In genomic region chr12:49824886-49825285, GRCh38 we compare ENCODE assay signal across 11 cellular contexts. TPM values are rescaled to one million over a fixed set of nuclear protein-coding genes. Genes with fewer than 3 reads are reported as not detected.
A peak's percentile ranks its signal among the peaks of the same experiment; 100 is the strongest.
DNase-seq lines count a peak whose midpoint lies in the region; ATAC-seq, FAIRE-seq and TF ChIP-seq lines count a peak whose summit lies in the region.
"Had no signal": no experiment of that assay in that cellular context is flagged by ENCODE, and none has a peak within 500 bp of the region (broad histone marks: within the 10 kb centered on the region; RNA-seq: fewer than 3 reads in every experiment).

No MANE protein-coding gene starts in this region.

- no peak overlapping the region for H3K4me2 ChIP-seq in mesenchymal stem cell (ENCODE audit: low read length, poor library complexity, severe bottlenecking)

- H2BK120ac ChIP-seq in mesenchymal stem cell (ENCODE audit: low read depth, low read length): no peak overlapping the region

- no peak for TF ChIP-seq CTCF in heart left ventricle (IDR thresholded peaks at IDR 0.05)
- no peak for TF ChIP-seq CTCF in bronchial epithelial cell (IDR thresholded peaks at IDR 0.05; ENCODE audit: insufficient read depth, low read length, severe bottlenecking)
- TF ChIP-seq CTCF in upper lobe of left lung (IDR thresholded peaks at IDR 0.05): no peak
- TF ChIP-seq CTCF in uterus (IDR thresholded peaks at IDR 0.05): no peak
- TF ChIP-seq CTCF in thyroid gland (IDR thresholded peaks at IDR 0.05): no peak

- H3K27ac ChIP-seq in heart left ventricle (peak overlapping the region in 11 of 12 donors; percentile 44 to 99 (median 95)), mesenchymal stem cell (ENCODE audit: low read length, poor library complexity, severe bottlenecking) (peak overlapping the region; percentile 42), upper lobe of left lung (peak overlapping the region; percentile 65 to 95 (median 93)), uterus (no peak overlapping the region), thyroid gland (no peak overlapping the region)

- H3K4me3 ChIP-seq in heart left ventricle (peak overlapping the region in 6 of 12 donors; percentile 2 to 90 (median 18)), bronchial epithelial cell (ENCODE audit: low read depth, low read length) (no peak overlapping the region), mesenchymal stem cell (ENCODE audit: insufficient read depth in 1 of 2, low read depth in 1 of 2, low read length in 2 of 2) (peak overlapping the region in 1 of 2 experiments; percentile 87), upper lobe of left lung (no peak overlapping the region), uterus (no peak overlapping the region), thyroid gland (replicated peaks in 1 of 3) (no peak overlapping the region)

- no peak overlapping the region for H3K4ac ChIP-seq in mesenchymal stem cell (ENCODE audit: low read depth in 1 of 2, low read length in 2 of 2)

- H3K36me3 ChIP-seq in heart left ventricle: peaks cover 0 to 8% (median 0%) of the 10 kb centered on the region in 9 donors
- no peaks in the 10 kb centered on the region for H3K36me3 ChIP-seq in bronchial epithelial cell (ENCODE audit: control insufficient read depth, insufficient read depth, low read length)
- peaks cover 12 to 41% of the 10 kb centered on the region in 2 experiments for H3K36me3 ChIP-seq in mesenchymal stem cell (ENCODE audit: control insufficient read depth in 1 of 2, insufficient read depth in 2 of 2, low read depth in 1 of 2, low read length in 2 of 2)
- H3K36me3 ChIP-seq in upper lobe of left lung: peaks cover 0 to 3% (median 0%) of the 10 kb centered on the region in 4 donors
- H3K36me3 ChIP-seq in uterus: no peaks in the 10 kb centered on the region
- no peaks in the 10 kb centered on the region for H3K36me3 ChIP-seq in thyroid gland

- no peak overlapping the region for H4K8ac ChIP-seq in mesenchymal stem cell (ENCODE audit: low read length)

- no peaks in the 10 kb centered on the region for H3K9me3 ChIP-seq in heart left ventricle
- no peaks in the 10 kb centered on the region for H3K9me3 ChIP-seq in mesenchymal stem cell (ENCODE audit: control insufficient read depth, low read length)
- no peaks in the 10 kb centered on the region for H3K9me3 ChIP-seq in upper lobe of left lung
- no peaks in the 10 kb centered on the region for H3K9me3 ChIP-seq in uterus
- no peaks in the 10 kb centered on the region for H3K9me3 ChIP-seq in thyroid gland

- H2BK5ac ChIP-seq in mesenchymal stem cell (ENCODE audit: low read depth, low read length, poor library complexity, severe bottlenecking): no peak overlapping the region

- intact Hi-C loops in heart left ventricle (cut with DNase I): loop anchor here in 1 of 10 donors (5.0 kb wide), 1 partner anchor 43 kb away; no protein-coding TSS in a partner anchor
- intact Hi-C loops in Right ventricle myocardium inferior (cut with DNase I): no loop called here
- intact Hi-C loops in uterus (cut with DNase I; ENCODE audit: low total_unique reads): no loop called here
- intact Hi-C loops in thyroid gland (cut with DNase I): loop anchor here (5.0 to 10.0 kb wide), 2 partner anchors 48 to 180 kb away; no protein-coding TSS in a partner anchor

- H2AK5ac ChIP-seq in mesenchymal stem cell (ENCODE audit: low read length, severe bottlenecking): no peak overlapping the region

- H2BK12ac ChIP-seq in mesenchymal stem cell (ENCODE audit: low read length in 2 of 2): no peak overlapping the region

- H3K9ac ChIP-seq in mesenchymal stem cell (ENCODE audit: low read length): peak overlapping the region; percentile 89

- H3K27me3 ChIP-seq in heart left ventricle (no peaks in the 10 kb centered on the region), bronchial epithelial cell (ENCODE audit: control insufficient read depth, insufficient read depth, low read length) (no peaks in the 10 kb centered on the region), mesenchymal stem cell (ENCODE audit: control insufficient read depth in 1 of 2, insufficient read depth in 1 of 2, low read length in 2 of 2) (no peaks in the 10 kb centered on the region), upper lobe of left lung (no peaks in the 10 kb centered on the region), uterus (no peaks in the 10 kb centered on the region), thyroid gland (no peaks in the 10 kb centered on the region)

- 50 to 64% (median 56%) methylated on average over 4 of the region's 4 CpGs for WGBS in heart left ventricle, 4 donors
- WGBS in mesenchymal stem cell: 76% methylated on average over 2 of the region's 4 CpGs
- 63 to 67% methylated on average over 3 to 4 of the region's 4 CpGs for WGBS in upper lobe of left lung, 2 donors
- 72 to 74% methylated on average over 4 of the region's 4 CpGs for WGBS in thyroid gland, 2 donors

- ATAC-seq in heart left ventricle (peak in 2 of 4 donors; percentile 8 to 18), Right ventricle myocardium inferior (no peak), upper lobe of left lung (ENCODE audit: low FRiP score in 2 of 2) (peak in 1 of 2 donors; percentile 71), GM18873 (IDR thresholded peaks at IDR 0.05; ENCODE audit: low FRiP score, unreplicated experiment) (no peak)
- ATAC-seq: PC-3 had no signal

- no peak overlapping the region for H3K18ac ChIP-seq in mesenchymal stem cell (ENCODE audit: low read depth in 1 of 2, low read length in 2 of 2)

- H2BK15ac ChIP-seq in mesenchymal stem cell (ENCODE audit: low read depth, poor library complexity, severe bottlenecking): no peak overlapping the region

- H3K4me1 ChIP-seq in heart left ventricle: peaks cover 13 to 84% (median 72%) of the 10 kb centered on the region in 12 donors
- H3K4me1 ChIP-seq in mesenchymal stem cell (ENCODE audit: control insufficient read depth, insufficient read depth, low read depth, low read length): peaks cover 51% of the 10 kb centered on the region
- H3K4me1 ChIP-seq in upper lobe of left lung: peaks cover 52 to 64% (median 57%) of the 10 kb centered on the region in 4 donors
- peaks cover 0 to 4% of the 10 kb centered on the region in 2 donors for H3K4me1 ChIP-seq in uterus
- peaks cover 13 to 39% of the 10 kb centered on the region in 2 donors for H3K4me1 ChIP-seq in thyroid gland

- DNase-seq in heart left ventricle: no peak
- DNase-seq in Right ventricle myocardium inferior (ENCODE audit: missing footprints): no peak
- peak; percentile 61 for DNase-seq in bronchial epithelial cell (ENCODE audit: low read depth)
- peak; percentile 81 for DNase-seq in mesenchymal stem cell
- peak in 1 of 2 donors; percentile 64 for DNase-seq in upper lobe of left lung
- no peak for DNase-seq in uterus
- no peak for DNase-seq in thyroid gland
- DNase-seq: 8988T; activated naive CD4-positive, alpha-beta T cell treated with anti-CD3 and anti-CD28 coated beads, Interleukin-2, amount 10 ng/mL, durations not matched to agents 7 days and 5 days; PC-3 had no signal

- TF ChIP-seq EP300 in upper lobe of left lung (IDR thresholded peaks at IDR 0.05): no peak

- TF ChIP-seq POLR2A in heart left ventricle (IDR thresholded peaks at IDR 0.05): no peak
- peak in 1 of 4 donors; percentile 23 for TF ChIP-seq POLR2A in upper lobe of left lung (IDR thresholded peaks at IDR 0.05)
- no peak for TF ChIP-seq POLR2A in uterus (IDR thresholded peaks at IDR 0.05)
- TF ChIP-seq POLR2A in thyroid gland (IDR thresholded peaks at IDR 0.05): no peak

- no peak overlapping the region for H3K14ac ChIP-seq in mesenchymal stem cell (ENCODE audit: low read length in 2 of 2)

- H2AFZ ChIP-seq in mesenchymal stem cell (ENCODE audit: low read depth, low read length): no peak overlapping the region

- no peak overlapping the region for H4K91ac ChIP-seq in mesenchymal stem cell (ENCODE audit: low read length)

- peaks cover 14% of the 10 kb centered on the region for H3K79me1 ChIP-seq in mesenchymal stem cell (replicated peaks; ENCODE audit: low read length, poor library complexity, severe bottlenecking)

- no peak overlapping the region for H3K23ac ChIP-seq in mesenchymal stem cell (ENCODE audit: low read length in 2 of 2)

- no peak for FAIRE-seq in bronchial epithelial cell (lab: Jason Lieb, UNC)

RNA-seq across cellular contexts. Expression of gene NCKAP5L, which starts 3.3 kb away (rescaled TPM):
- total RNA-seq in heart left ventricle (10 to 100 TPM; 14.1 to 35.0 (median 25.0) TPM), Right ventricle myocardium inferior (32.7 TPM), bronchial epithelial cell (3.1 and 3.7 TPM in 2 replicates), upper lobe of left lung (10 to 100 TPM; 21.1 to 58.9 (median 30.8) TPM), uterus (10 to 100 TPM in 2 of 4 donors, 1 to 10 TPM in 2; 4.1 to 26.1 (median 11.5) TPM), thyroid gland (10 to 100 TPM; 14.1 to 33.7 (median 16.3) TPM)
- 10 to 100 TPM; 19.4 to 27.7 TPM for polyA plus RNA-seq in heart left ventricle
- polyA plus RNA-seq in mesenchymal stem cell (2013, experiment 1 of 2): 23.5 TPM
- 22.0 TPM for polyA plus RNA-seq in mesenchymal stem cell (2013, experiment 2 of 2)

RNA-seq across cellular contexts. Expression of gene BCDIN3D, which starts 18.0 kb away (rescaled TPM):
- total RNA-seq in heart left ventricle (1 to 10 TPM; 1.7 to 3.9 (median 2.4) TPM), Right ventricle myocardium inferior (2.6 TPM), bronchial epithelial cell (6.8 and 7.4 TPM in 2 replicates), upper lobe of left lung (1 to 10 TPM in 5 of 6 donors, under 1 TPM in 1; 0.44 to 4.9 (median 4.2) TPM), uterus (1 to 10 TPM; 2.1 to 7.2 (median 2.7) TPM), thyroid gland (1 to 10 TPM; 3.9 to 6.1 (median 4.1) TPM)
- polyA plus RNA-seq in heart left ventricle: 1 to 10 TPM; 1.6 to 2.2 TPM
- 4.1 TPM for polyA plus RNA-seq in mesenchymal stem cell (2013, experiment 1 of 2)
- 4.4 TPM for polyA plus RNA-seq in mesenchymal stem cell (2013, experiment 2 of 2)

Comparison
In these comparisons a context has a peak if more than half of its experiments do, and no peak if none do; other contexts are left out.
1. DNase-seq: peak in bronchial epithelial cell (single experiment) and mesenchymal stem cell (single experiment); none in heart left ventricle (0 of 5), Right ventricle myocardium inferior (single experiment), uterus (0 of 2) and thyroid gland (0 of 2).
2. H3K27ac ChIP-seq: peak in heart left ventricle (11 of 12), mesenchymal stem cell (single experiment) and upper lobe of left lung (4 of 4); none in uterus (0 of 2) and thyroid gland (0 of 3).